Comparison of ENCODE assay signal across 8 cellular contexts in the genomic region with DNA sequence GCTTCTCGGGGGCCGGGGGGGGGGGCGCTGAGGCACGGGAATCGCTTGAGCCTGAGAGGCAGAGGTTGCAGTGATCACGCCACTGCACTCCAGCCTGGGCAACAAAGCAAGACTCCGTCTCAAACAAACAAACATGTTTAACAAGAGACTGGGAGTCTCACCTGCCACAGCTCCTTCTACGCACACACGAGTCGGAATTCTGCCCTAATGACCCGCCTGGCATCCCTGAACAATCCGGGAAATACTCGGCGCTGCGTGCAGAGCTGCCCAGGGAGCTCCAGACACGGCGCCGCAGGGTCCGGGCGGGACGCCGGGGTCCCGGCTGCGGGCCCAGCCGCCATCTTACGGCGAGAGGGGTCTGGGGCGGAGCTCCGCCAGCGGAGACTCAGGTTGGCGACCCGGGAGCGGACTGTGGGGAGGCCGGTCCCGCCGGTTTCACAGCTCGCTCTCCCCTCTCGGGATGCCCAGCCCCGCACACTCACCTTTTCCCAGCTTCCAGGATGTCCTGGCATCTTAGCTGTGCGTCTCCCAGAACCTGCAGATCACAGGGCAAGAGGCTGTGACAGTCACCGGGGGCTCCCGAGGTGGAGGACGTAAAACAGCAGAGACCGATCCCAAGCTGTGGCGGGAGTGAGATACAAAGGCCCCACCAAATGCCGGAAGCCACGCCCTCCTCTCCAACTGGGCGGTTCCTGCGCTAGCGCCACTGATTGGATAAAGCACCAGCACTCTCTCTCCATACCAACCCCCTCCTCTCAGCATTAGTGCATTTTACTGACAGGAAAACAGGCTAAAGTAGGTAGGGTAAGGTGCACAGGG. TPM values are rescaled to one million over a fixed set of nuclear protein-coding genes. Genes with fewer than 3 reads are reported as not detected.
DNase-seq lines count a peak whose midpoint lies in the region; ATAC-seq, FAIRE-seq and TF ChIP-seq lines count a peak whose summit lies in the region.

No MANE protein-coding gene starts in this region.

- H4K5ac ChIP-seq in IMR-90 (ENCODE audit: low read depth, low read length) = no peak overlapping the region

- no peaks in the 10 kb centered on the region for H3K27me3 ChIP-seq in IMR-90 (ENCODE audit: control insufficient read depth, insufficient read depth, low read length)
- no peaks in the 10 kb centered on the region for H3K27me3 ChIP-seq in Peyer's patch
- H3K27me3 ChIP-seq in fibroblast of lung (ENCODE audit: control insufficient read depth, insufficient read depth, low read length) = no peaks in the 10 kb centered on the region
- H3K27me3 ChIP-seq in naive thymus-derived CD4-positive, alpha-beta T cell (ENCODE audit: control insufficient read depth in 2 of 2, insufficient read depth in 2 of 2, low read length in 2 of 2) = no peaks in the 10 kb centered on the region

- H2AK5ac ChIP-seq in IMR-90 (ENCODE audit: low read depth, low read length) = no peak overlapping the region

- no peak for TF ChIP-seq RAD21 in IMR-90 (IDR thresholded peaks at IDR 0.05; ENCODE audit: low read length)

- no peaks in the 10 kb centered on the region for H3K9me1 ChIP-seq in IMR-90 (ENCODE audit: insufficient read depth, low read length)

- no peak overlapping the region; the same call in 1 of the 2 replicates for H2BK120ac ChIP-seq in IMR-90 (ENCODE audit: low read depth, low read length)

- no peak overlapping the region for H2BK15ac ChIP-seq in IMR-90 (ENCODE audit: low read depth, low read length)

- H3K4me3 Mint-ChIP-seq in naive thymus-derived CD4-positive, alpha-beta T cell = peak overlapping the region; percentile 94 to 99 (median 98)
- peak overlapping the region; percentile 97 to 98 for H3K4me3 Mint-ChIP-seq in stimulated activated naive B cell treated with anti-CD40 and anti-IgM and Interleukin-4, amounts not matched to agents 10 μg/mL and 1 μg/mL and 100 μg/mL, for 72 hours

- no peak overlapping the region for H3K18ac ChIP-seq in IMR-90 (ENCODE audit: low read depth, low read length)

- peak overlapping the region; percentile 77; the same call in 1 of the 2 replicates for H3K4ac ChIP-seq in IMR-90 (ENCODE audit: low read depth, low read length)

- peak overlapping the region; percentile 18 to 77; a peak in 2 of 4 replicates for H4K8ac ChIP-seq in IMR-90 (ENCODE audit: low read depth in 2 of 2, low read length in 2 of 2)

- no peaks in the 10 kb centered on the region for H3K4me1 ChIP-seq in IMR-90 (ENCODE audit: control insufficient read depth, insufficient read depth, low read length)
- no peaks in the 10 kb centered on the region for H3K4me1 ChIP-seq in Peyer's patch
- no peaks in the 10 kb centered on the region for H3K4me1 ChIP-seq in fibroblast of lung (ENCODE audit: control insufficient read depth, extremely low read depth, insufficient read depth, low read length)
- peaks cover 0 to 7% of the 10 kb centered on the region in 2 donors for H3K4me1 ChIP-seq in naive thymus-derived CD4-positive, alpha-beta T cell (ENCODE audit: control insufficient read depth in 2 of 2, insufficient read depth in 2 of 2, low read length in 2 of 2)

- H4K91ac ChIP-seq in IMR-90 (ENCODE audit: insufficient read depth, low read depth, low read length) = peak overlapping the region; percentile 57; the same call in 1 of the 2 replicates

- FAIRE-seq in D721Med (lab: Jason Lieb, UNC) = peak; percentile 70

- H3K36me3 Mint-ChIP-seq in naive thymus-derived CD4-positive, alpha-beta T cell = peaks cover 3 to 34% (median 16%) of the 10 kb centered on the region in 5 donors
- H3K36me3 Mint-ChIP-seq in stimulated activated naive B cell treated with anti-CD40 and anti-IgM and Interleukin-4, amounts not matched to agents 10 μg/mL and 1 μg/mL and 100 μg/mL, for 72 hours = peaks cover 10 to 15% of the 10 kb centered on the region in 2 donors

- WGBS in IMR-90 (ENCODE audit: extremely low coverage in 2 of 2, insufficient read length in 1 of 2), 2 experiments = 1% methylated on average over 20 of the region's 50 CpGs; no CpG with 5 or more reads in 1 of the 2 experiments

- H3K14ac ChIP-seq in IMR-90 (replicated peaks; ENCODE audit: low read depth, low read length) = peak overlapping the region; percentile 66; the same call in 1 of the 2 replicates

- no peaks in the 10 kb centered on the region for H3K79me2 ChIP-seq in fibroblast of lung (ENCODE audit: control insufficient read depth, insufficient read depth, low read length)

- peak; percentile 99 for ATAC-seq in GM21515 (IDR thresholded peaks at IDR 0.05; ENCODE audit: unreplicated experiment)
- peak; percentile 99 for ATAC-seq in IMR-90 (ENCODE audit: low read depth)
- ATAC-seq in naive thymus-derived CD4-positive, alpha-beta T cell = peak; percentile 100
- peak; percentile 99 for ATAC-seq in stimulated activated naive B cell treated with anti-CD40 and anti-IgM and Interleukin-4, amounts not matched to agents 10 μg/mL and 1 μg/mL and 100 μg/mL, for 72 hours (replicated peaks)

- peaks cover 0 to 10% (median 0%) of the 10 kb centered on the region in 11 donors for H3K9me3 Mint-ChIP-seq in naive thymus-derived CD4-positive, alpha-beta T cell
- H3K9me3 Mint-ChIP-seq in stimulated activated naive B cell treated with anti-CD40 and anti-IgM and Interleukin-4, amounts not matched to agents 10 μg/mL and 1 μg/mL and 100 μg/mL, for 72 hours = no peaks in the 10 kb centered on the region

- no peaks in the 10 kb centered on the region for H3K27me3 Mint-ChIP-seq in naive thymus-derived CD4-positive, alpha-beta T cell
- H3K27me3 Mint-ChIP-seq in stimulated activated naive B cell treated with anti-CD40 and anti-IgM and Interleukin-4, amounts not matched to agents 10 μg/mL and 1 μg/mL and 100 μg/mL, for 72 hours = no peaks in the 10 kb centered on the region

- POLR2A ChIA-PET in IMR-90 (lab: Charles Lee; ENCODE audit: unreplicated experiment) = interaction anchor here (0.6 kb wide), 1 partner anchor 1675 kb away, joined by 3 read pairs; no protein-coding TSS in a partner anchor
- POLR2A ChIA-PET in naive thymus-derived CD4-positive, alpha-beta T cell (lab: Charles Lee) = interaction anchor here (0.6 to 3.6 kb wide), 15 partner anchors 9 to 1647 kb away, joined by 3 to 40 read pairs (median 5); partner anchors contain the start of genes ZNF257, ZNF43, ZNF675 and ZNF681

- peak overlapping the region; percentile 88 for H3K9ac ChIP-seq in IMR-90 (ENCODE audit: low read depth, low read length)
- peak overlapping the region; percentile 82 for H3K9ac ChIP-seq in fibroblast of lung (ENCODE audit: insufficient read depth, low read length)

- H3K36me3 ChIP-seq in IMR-90 (ENCODE audit: control insufficient read depth, insufficient read depth, low read length) (peaks cover 3% of the 10 kb centered on the region; the same call in 1 of the 2 replicates), Peyer's patch (peaks cover 0 to 11% (median 0%) of the 10 kb centered on the region in 3 donors), fibroblast of lung (ENCODE audit: control insufficient read depth, insufficient read depth, low read length) (no peaks in the 10 kb centered on the region)
- H3K36me3 ChIP-seq in naive thymus-derived CD4-positive, alpha-beta T cell (ENCODE audit: control insufficient read depth in 2 of 3, insufficient read depth in 3 of 3, low read length in 3 of 3) = peaks cover 0 to 13% (median 0%) of the 10 kb centered on the region in 3 experiments

- TF ChIP-seq CTCF in D721Med (IDR thresholded peaks at IDR 0.05; ENCODE audit: insufficient read depth, missing control alignments) = peak; percentile 5
- TF ChIP-seq CTCF in IMR-90 (conservative IDR thresholded peaks at IDR 0.05; ENCODE audit: low read depth, low read length) = no peak
- TF ChIP-seq CTCF in Peyer's patch (IDR thresholded peaks at IDR 0.05) = no peak
- no peak for TF ChIP-seq CTCF in fibroblast of lung (conservative IDR thresholded peaks at IDR 0.05 in 1 of 2, IDR thresholded peaks at IDR 0.05 in 1 of 2; ENCODE audit: low read depth in 1 of 2, low read length in 2 of 2)

- H4K20me1 ChIP-seq in IMR-90 (ENCODE audit: insufficient read depth, low read length) = no peaks in the 10 kb centered on the region
- H4K20me1 ChIP-seq in fibroblast of lung (ENCODE audit: control insufficient read depth, extremely low read depth, insufficient read depth, low read length) = no peaks in the 10 kb centered on the region

- peak overlapping the region; percentile 82 for H3K4me3 ChIP-seq in IMR-90 (ENCODE audit: insufficient read depth, low read depth, low read length)
- H3K4me3 ChIP-seq in Peyer's patch = peak overlapping the region; percentile 69 to 92 (median 84)
- H3K4me3 ChIP-seq in fibroblast of lung (replicated peaks in 1 of 4; ENCODE audit: control extremely low read depth in 1 of 4, insufficient read depth in 1 of 4, low read depth in 3 of 4, low read length in 4 of 4) = peak overlapping the region; percentile 80 to 97 (median 91)
- peak overlapping the region; percentile 94 for H3K4me3 ChIP-seq in naive thymus-derived CD4-positive, alpha-beta T cell (ENCODE audit: low read length)

- intact Hi-C loops in IMR-90 (cut with micrococcal nuclease) = loop anchor here (10.0 kb wide), 2 partner anchors 121 to 199 kb away; partner anchors contain the start of gene ZNF91
- intact Hi-C loops in naive thymus-derived CD4-positive, alpha-beta T cell (cut with micrococcal nuclease) = loop anchor here (1.0 to 10.0 kb wide), 10 partner anchors 10 to 1769 kb away; partner anchors contain the start of genes ZNF675 (in 2 of the 2), ZNF724 (in 2 of the 2), ZNF726 (in 2 of the 2) and ZNF91 (in 2 of the 2)

- H3K4me2 ChIP-seq in IMR-90 (ENCODE audit: low read depth, low read length) (peak overlapping the region; percentile 73), fibroblast of lung (ENCODE audit: extremely low read depth, insufficient read depth, low read length) (peak overlapping the region; percentile 82)

- DNase-seq in D721Med (ENCODE audit: insufficient read length, low spot score) (peak; percentile 84), IMR-90 (peak; percentile 85), Peyer's patch (peak; percentile 94 to 98 (median 97)), fibroblast of lung (ENCODE audit: low read depth in 2 of 2) (peak; percentile 85)
- peak; percentile 81 to 83 for DNase-seq in activated T-helper 1 cell treated with anti-CD3 and anti-CD28 coated beads, Interleukin-2, amount 50 U/mL, for 16 hours (ENCODE audit: low read depth in 1 of 2, low spot score in 1 of 2)
- DNase-seq in naive thymus-derived CD4-positive, alpha-beta T cell = peak; percentile 76 to 93 (median 91)
- peak; percentile 86 for DNase-seq in stimulated activated naive B cell treated with anti-CD40 and anti-IgM and Interleukin-4, amounts not matched to agents 10 μg/mL and 1 μg/mL and 100 μg/mL, for 72 hours

- peak overlapping the region; percentile 9 for H2BK5ac ChIP-seq in IMR-90 (ENCODE audit: low read depth, low read length, poor library complexity, severe bottlenecking)

- no peak overlapping the region for H3K56ac ChIP-seq in IMR-90 (ENCODE audit: extremely low read depth, insufficient read depth, low read length)

- peaks cover 15 to 47% (median 30%) of the 10 kb centered on the region in 7 donors for H3K4me1 Mint-ChIP-seq in naive thymus-derived CD4-positive, alpha-beta T cell
- peaks cover 7 to 22% of the 10 kb centered on the region in 2 donors for H3K4me1 Mint-ChIP-seq in stimulated activated naive B cell treated with anti-CD40 and anti-IgM and Interleukin-4, amounts not matched to agents 10 μg/mL and 1 μg/mL and 100 μg/mL, for 72 hours

- H2AK9ac ChIP-seq in IMR-90 (replicated peaks; ENCODE audit: low read depth, low read length, poor library complexity) = peak overlapping the region; percentile 82

- TF ChIP-seq POLR2A in IMR-90 (IDR thresholded peaks at IDR 0.05; ENCODE audit: low read depth, low read length) (peak; percentile 66; the same call in 1 of the 2 replicates), Peyer's patch (IDR thresholded peaks at IDR 0.05) (peak; percentile 64 to 80)

- no peak overlapping the region for H2BK20ac ChIP-seq in IMR-90 (ENCODE audit: low read depth, low read length)

- H3K79me1 ChIP-seq in IMR-90 (ENCODE audit: low read depth in 1 of 2, low read length in 2 of 2) = peaks cover 3 to 7% of the 10 kb centered on the region in 2 experiments; a peak in 1 of 4 replicates

- CTCF ChIA-PET in IMR-90 (lab: Yijun Ruan, JAX) = interaction anchor here (0.6 kb wide), 1 partner anchor 62 kb away, joined by 4 read pairs; no protein-coding TSS in a partner anchor
- CTCF ChIA-PET in naive thymus-derived CD4-positive, alpha-beta T cell (lab: Charles Lee) = interaction anchor here (0.5 to 1.7 kb wide), 4 partner anchors 9 to 121 kb away, joined by 4 to 8 read pairs (median 5); partner anchors contain the start of gene ZNF724

- no peak overlapping the region for H3K23ac ChIP-seq in IMR-90 (ENCODE audit: low read depth, low read length)

- H3K27ac Mint-ChIP-seq in naive thymus-derived CD4-positive, alpha-beta T cell = peak overlapping the region; percentile 92 to 98 (median 96)
- peak overlapping the region; percentile 96 for H3K27ac Mint-ChIP-seq in stimulated activated naive B cell treated with anti-CD40 and anti-IgM and Interleukin-4, amounts not matched to agents 10 μg/mL and 1 μg/mL and 100 μg/mL, for 72 hours

- in situ Hi-C loops in IMR-90 (cut with MboI; ENCODE audit: low sequenced_read_pairs) = loop anchor here (25.0 kb wide), 1 partner anchor 763 kb away; no protein-coding TSS in a partner anchor

- H2AFZ ChIP-seq in IMR-90 (replicated peaks; ENCODE audit: low read length, poor library complexity) (peak overlapping the region; percentile 100), fibroblast of lung (ENCODE audit: low read length) (peak overlapping the region; percentile 100)

- BruUV-seq in IMR-90 (replicated peaks; lab: Mats Ljungman, UMichigan) = no TSS peak

- H3K9me3 ChIP-seq in IMR-90 (ENCODE audit: control insufficient read depth, insufficient read depth, low read length) (no peaks in the 10 kb centered on the region), Peyer's patch (no peaks in the 10 kb centered on the region), fibroblast of lung (ENCODE audit: control insufficient read depth, insufficient read depth, low read depth, low read length) (no peaks in the 10 kb centered on the region)
- no peaks in the 10 kb centered on the region for H3K9me3 ChIP-seq in naive thymus-derived CD4-positive, alpha-beta T cell (ENCODE audit: control insufficient read depth in 2 of 3, low read length in 3 of 3)

- dilution Hi-C loops in IMR-90 (cut with HindIII; ENCODE audit: low sequenced_read_pairs, unreplicated experiment) = no loop called here

- H3K27ac ChIP-seq in IMR-90 (ENCODE audit: insufficient read depth, low read length) (peak overlapping the region; percentile 87), Peyer's patch (peak overlapping the region; percentile 80 to 92 (median 88)), fibroblast of lung (ENCODE audit: insufficient read depth, low read length) (peak overlapping the region; percentile 75)
- peak overlapping the region; percentile 95 for H3K27ac ChIP-seq in naive thymus-derived CD4-positive, alpha-beta T cell (ENCODE audit: low read depth, low read length)

RNA-seq across cellular contexts. Expression of gene ZNF724, which starts 23.6 kb away (rescaled TPM):
- total RNA-seq in IMR-90 (2012; rRNA removed) (18.3 and 20.1 TPM in 2 replicates), Peyer's patch (10 to 100 TPM in 1 of 4 donors, 1 to 10 TPM in 2, under 1 TPM in 1; 0.85 to 19.8 (median 3.2) TPM), fibroblast of lung (1.3 and 3.3 TPM in 2 replicates)
- polyA plus RNA-seq in IMR-90 (2012; rRNA removed) (1.0 and 1.8 TPM in 2 replicates), fibroblast of lung (2.0 and 4.2 TPM in 2 replicates)
- polyA plus RNA-seq in IMR-90 (2012; cell fraction: cytosol; rRNA removed) = 0.56 and 0.57 TPM in 2 replicates
- polyA plus RNA-seq in IMR-90 (2012; cell fraction: nucleus; rRNA removed; ENCODE audit: low replicate concordance) = 0.13 and 0.91 TPM in 2 replicates
- 0.55 and 1.1 TPM in 2 replicates for polyA plus RNA-seq in fibroblast of lung (2012)
- polyA minus RNA-seq in fibroblast of lung (ENCODE audit: low replicate concordance) = 1.5 and 23.8 TPM in 2 replicates
- total RNA-seq in naive thymus-derived CD4-positive, alpha-beta T cell = 10 to 100 TPM in 1 of 5 experiments, 1 to 10 TPM in 4; 2.9 to 11.3 (median 6.8) TPM
- polyA plus RNA-seq in naive thymus-derived CD4-positive, alpha-beta T cell = 1 to 10 TPM; 3.0 to 4.3 TPM

Comparison
In these comparisons a context has a peak if more than half of its experiments do, and no peak if none do; other contexts are left out.
1. Peak in every context shown above with its lines: DNase-seq, ATAC-seq, H3K4me3 ChIP-seq and H3K27ac ChIP-seq.